Comparison of ENCODE assay signal across 26 cellular contexts in genomic region chr22:39345231-39345630, GRCh38.
"Had no signal": no experiment of that assay in that cellular context is flagged by ENCODE, and none has a peak within 500 bp of the region (broad histone marks: within the 10 kb centered on the region; RNA-seq: fewer than 3 reads in every experiment).

No MANE protein-coding gene starts in this region.

- H3K36me3 ChIP-seq: esophagus squamous epithelium, gastrocnemius medialis, heart right ventricle, left lung, lower lobe of right lung had no signal

- H3K9me3 ChIP-seq: esophagus squamous epithelium, gastrocnemius medialis, heart right ventricle, left lung, lower lobe of right lung, mucosa of descending colon had no signal

- FAIRE-seq: endometrium, islet of Langerhans, keratinocyte had no signal

- H3K27me3 ChIP-seq: esophagus squamous epithelium, gastrocnemius medialis had no signal

- DNase-seq: cortex of kidney; effector CD8-positive, alpha-beta T cell; effector memory CD8-positive, alpha-beta T cell; endodermal cell; erythroblast; esophagus squamous epithelium; foreskin fibroblast; foreskin melanocyte; gastrocnemius medialis; glutamatergic neuron; head of caudate nucleus; heart right ventricle; hippocampal formation; left cardiac atrium; left lung; left ventricle myocardium superior; lower lobe of right lung; mesenchymal stem cell; mucosa of descending colon; naive B cell; naive thymus-derived CD8-positive, alpha-beta T cell had no signal

- ATAC-seq: effector memory CD8-positive, alpha-beta T cell; esophagus mucosa; gastrocnemius medialis; heart right ventricle; left cardiac atrium; left lung; left ventricle myocardium superior; lower lobe of right lung; mucosa of descending colon; naive thymus-derived CD8-positive, alpha-beta T cell had no signal

- H3K27ac ChIP-seq: epithelial cell of prostate, esophagus squamous epithelium, gastrocnemius medialis, heart right ventricle, left lung, lower lobe of right lung had no signal

- H3K4me3 ChIP-seq: esophagus squamous epithelium, gastrocnemius medialis, heart right ventricle, left lung, lower lobe of right lung, mucosa of descending colon had no signal
